ENCODE assay signal across 29 cellular contexts in genomic region chr7:55285665-55286064, GRCh38.
"Had no signal": no experiment of that assay in that cellular context is flagged by ENCODE, and none has a peak within 500 bp of the region (broad histone marks: within the 10 kb centered on the region; RNA-seq: fewer than 3 reads in every experiment).

No MANE protein-coding gene starts in this region.

- H3K36me3 ChIP-seq: colonic mucosa, esophagus muscularis mucosa, esophagus squamous epithelium, gastrocnemius medialis, gastroesophageal sphincter, heart left ventricle, heart right ventricle had no signal

- H3K9me3 ChIP-seq: colonic mucosa, esophagus muscularis mucosa, esophagus squamous epithelium, gastrocnemius medialis, gastroesophageal sphincter, heart left ventricle, heart right ventricle had no signal

- H3K9me3 Mint-ChIP-seq: dendritic cell treated with granulocyte-macrophage colony-stimulating factor and Interleukin-4, amounts not matched to agents 40 ng/mL and 50 ng/mL, for 4 days; effector memory CD8-positive, alpha-beta T cell; endodermal cell had no signal

- DNase-seq: colonic mucosa; cortex of kidney; dermis blood vessel endothelial cell; dorsolateral prefrontal cortex; effector CD4-positive, alpha-beta T cell; effector CD8-positive, alpha-beta T cell; effector memory CD4-positive, alpha-beta T cell; effector memory CD8-positive, alpha-beta T cell; endodermal cell; erythroblast; esophagus squamous epithelium; foreskin fibroblast; foreskin keratinocyte; foreskin melanocyte; gastrocnemius medialis; glutamatergic neuron; head of caudate nucleus; heart left ventricle; heart right ventricle had no signal

- H3K27me3 Mint-ChIP-seq: effector memory CD8-positive, alpha-beta T cell had no signal

- H3K4me1 ChIP-seq: colonic mucosa, esophagus muscularis mucosa, esophagus squamous epithelium, foreskin keratinocyte, gastrocnemius medialis, gastroesophageal sphincter, heart left ventricle, heart right ventricle had no signal

- H3K4me2 ChIP-seq: hepatocyte had no signal

- H3K27ac Mint-ChIP-seq: dendritic cell treated with granulocyte-macrophage colony-stimulating factor and Interleukin-4, amounts not matched to agents 40 ng/mL and 50 ng/mL, for 4 days; effector memory CD8-positive, alpha-beta T cell; endodermal cell had no signal

- H3K79me2 ChIP-seq: hepatocyte had no signal

- H3K4me3 ChIP-seq: colonic mucosa, coronary artery, dorsolateral prefrontal cortex, esophagus muscularis mucosa, esophagus squamous epithelium, gastrocnemius medialis, gastroesophageal sphincter, heart left ventricle, heart right ventricle, hepatocyte had no signal

- H3K27me3 ChIP-seq: colonic mucosa, dorsolateral prefrontal cortex, gastrocnemius medialis, hepatocyte had no signal

- H2AFZ ChIP-seq: hepatocyte had no signal

- H3K4me1 Mint-ChIP-seq: endodermal cell had no signal

- H3K4me3 Mint-ChIP-seq: dendritic cell treated with granulocyte-macrophage colony-stimulating factor and Interleukin-4, amounts not matched to agents 40 ng/mL and 50 ng/mL, for 4 days; effector memory CD8-positive, alpha-beta T cell; endodermal cell had no signal

- FAIRE-seq: colon, endometrium, endothelial cell of umbilical vein, frontal cortex had no signal

- H3K27ac ChIP-seq: colonic mucosa, coronary artery, dorsolateral prefrontal cortex, epithelial cell of prostate, esophagus muscularis mucosa, esophagus squamous epithelium, foreskin keratinocyte, gastrocnemius medialis, gastroesophageal sphincter, heart left ventricle, heart right ventricle, hepatocyte had no signal
